In the genomic region with DNA sequence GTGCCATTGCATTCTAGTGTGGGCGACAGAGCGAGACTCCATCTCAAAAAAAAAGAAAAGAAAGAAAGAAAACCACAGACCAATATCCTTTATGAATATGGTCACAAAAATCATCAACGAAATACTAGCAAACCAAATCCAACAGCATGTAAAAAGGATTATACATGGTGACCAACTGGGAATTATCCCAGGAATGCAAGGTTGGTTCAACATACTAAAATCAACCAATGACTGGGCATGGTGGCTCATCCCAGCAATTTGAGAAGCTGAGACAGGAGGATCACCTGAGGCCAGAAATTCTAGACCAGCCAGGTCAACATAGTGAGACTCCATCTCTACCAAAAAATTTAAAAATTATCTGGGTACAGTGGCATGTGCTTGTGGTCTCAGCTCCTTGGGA, we compare ENCODE assay signal across 28 cellular contexts. TPM values are rescaled to one million over a fixed set of nuclear protein-coding genes. Genes with fewer than 3 reads are reported as not detected.
"Had no signal": no experiment of that assay in that cellular context is flagged by ENCODE, and none has a peak within 500 bp of the region (broad histone marks: within the 10 kb centered on the region; RNA-seq: fewer than 3 reads in every experiment).

No MANE protein-coding gene starts in this region.

- H3K4me3 ChIP-seq: coronary artery, heart left ventricle, lung, skin epidermis, stomach, thoracic aorta, transverse colon had no signal

- H3K27ac Mint-ChIP-seq: endodermal cell, naive B cell, nephron had no signal

- H3K36me3 ChIP-seq: heart left ventricle, stomach, thoracic aorta, transverse colon had no signal

- H3K4me3 Mint-ChIP-seq: endodermal cell, naive B cell, nephron had no signal

- H3K4me1 ChIP-seq: stomach, transverse colon had no signal

- ATAC-seq: heart left ventricle, left colon, left ventricle myocardium superior, sciatic nerve had no signal

- H3K27ac ChIP-seq: coronary artery, heart left ventricle, skin epidermis, stomach, thoracic aorta, transverse colon had no signal

- H3K36me3 Mint-ChIP-seq: naive B cell had no signal

- DNase-seq: effector CD4-positive, alpha-beta T cell; endodermal cell; heart left ventricle; hippocampal formation; left colon; left ventricle myocardium superior; midbrain; naive B cell; posterior cingulate gyrus; stimulated activated CD4-positive, alpha-beta T cell treated with anti-CD3 and anti-CD28 coated beads, Interleukin-2, amount 100 ng/mL, for 24 hours; stimulated activated CD4-positive, alpha-beta T cell treated with anti-CD3 and anti-CD28 coated beads, Interleukin-4, amount 100 ng/mL, for 4 hours; stimulated activated naive CD4-positive, alpha-beta T cell; stomach; substantia nigra; transverse colon had no signal

- H3K27me3 ChIP-seq: heart left ventricle, transverse colon had no signal

- H3K4me1 Mint-ChIP-seq: endodermal cell, naive B cell had no signal

RNA-seq across cellular contexts. Expression of a gene that starts 7.2 kb away (rescaled TPM):
- total RNA-seq: dermis microvascular lymphatic vessel endothelial cell, endothelial cell of umbilical vein, fibroblast of lung, frontal cortex, glomerular endothelial cell, kidney epithelial cell, pulmonary artery endothelial cell, stomach, thoracic aorta had no signal
- polyA plus RNA-seq: fibroblast of lung had no signal
